ENCODE assay signal across 14 cellular contexts in genomic region chr17:42202696-42203095, GRCh38. TPM values are rescaled to one million over a fixed set of nuclear protein-coding genes. Genes with fewer than 3 reads are reported as not detected.
A peak's percentile ranks its signal among the peaks of the same experiment; 100 is the strongest.
DNase-seq lines count a peak whose midpoint lies in the region; ATAC-seq and TF ChIP-seq lines count a peak whose summit lies in the region.
"Had no signal": no experiment of that assay in that cellular context is flagged by ENCODE, and none has a peak within 500 bp of the region (broad histone marks: within the 10 kb centered on the region; RNA-seq: fewer than 3 reads in every experiment).

No MANE protein-coding gene starts in this region.

- DNase-seq in WERI-Rb-1: no peak
- peak; percentile 18 for DNase-seq in fibroblast of villous mesenchyme (ENCODE audit: low read depth)
- no peak for DNase-seq in nephron progenitor cell
- no peak for DNase-seq in NCI-H1417 (lab: John Stamatoyannopoulos, UW)
- DNase-seq: GOT3, NCI-H1105 treated with DMSO at 0.1 percent for 48 hours, NCI-H187 treated with DMSO at 0.1 percent for 48 hours, NCI-H446, PC-3 had no signal

- H3K4me3 ChIP-seq in ACC112 (ENCODE audit: low read depth, low read length) (no peak overlapping the region), WERI-Rb-1 (ENCODE audit: low read depth, low read length) (no peak overlapping the region), fibroblast of villous mesenchyme (ENCODE audit: low read depth, low read length) (no peak overlapping the region)
- H3K4me3 ChIP-seq: BLaER1 had no signal

- H3K27me3 ChIP-seq in ACC112 (ENCODE audit: insufficient read depth, low read length) (no peaks in the 10 kb centered on the region), WERI-Rb-1 (ENCODE audit: insufficient read depth, low read depth, severe bottlenecking) (no peaks in the 10 kb centered on the region)
- H3K27me3 ChIP-seq: BLaER1 had no signal

- ATAC-seq in HG02571 (IDR thresholded peaks at IDR 0.05; ENCODE audit: unreplicated experiment): no peak
- ATAC-seq in HG03175 (IDR thresholded peaks at IDR 0.05; ENCODE audit: unreplicated experiment): no peak
- ATAC-seq: PC-3 had no signal

- H3K27ac Mint-ChIP-seq in nephron progenitor cell: peak overlapping the region; percentile 69

- no peaks in the 10 kb centered on the region for H3K9me3 Mint-ChIP-seq in nephron progenitor cell

- H3K4me1 Mint-ChIP-seq in nephron progenitor cell: peaks cover 7% of the 10 kb centered on the region

- H3K36me3 Mint-ChIP-seq in nephron progenitor cell (ENCODE audit: low read depth): peaks cover 62% of the 10 kb centered on the region

- peaks cover 10% of the 10 kb centered on the region for H3K4me1 ChIP-seq in ACC112 (ENCODE audit: control insufficient read depth, insufficient read depth, low read length, unreplicated experiment)

- H3K27ac ChIP-seq in ACC112 (ENCODE audit: low read depth, low read length) (peak overlapping the region; percentile 50; the same call in 1 of the 2 replicates), WERI-Rb-1 (peak overlapping the region; percentile 10; the same call in 1 of the 2 replicates)
- H3K27ac ChIP-seq: BLaER1, KMS-11 had no signal

- no peaks in the 10 kb centered on the region for H3K79me2 ChIP-seq in ACC112 (ENCODE audit: control insufficient read depth, insufficient read depth, low read length, unreplicated experiment)

- no peaks in the 10 kb centered on the region for H3K36me3 ChIP-seq in ACC112 (ENCODE audit: insufficient read depth, low read length)
- peaks cover 49% of the 10 kb centered on the region for H3K36me3 ChIP-seq in WERI-Rb-1

- no peak overlapping the region for H2AFZ ChIP-seq in ACC112 (ENCODE audit: low read length, unreplicated experiment)

- TF ChIP-seq CTCF in WERI-Rb-1 (IDR thresholded peaks at IDR 0.05; ENCODE audit: low read depth, low read length) (no peak), fibroblast of villous mesenchyme (IDR thresholded peaks at IDR 0.05; ENCODE audit: insufficient read depth, low read depth, low read length) (no peak), nephron progenitor cell (IDR thresholded peaks at IDR 0.05) (no peak)

- no peaks in the 10 kb centered on the region for H3K9me3 ChIP-seq in WERI-Rb-1 (ENCODE audit: severe bottlenecking)
- H3K9me3 ChIP-seq: BLaER1 had no signal

- H3K4me3 Mint-ChIP-seq in nephron progenitor cell: no peak overlapping the region

- H3K27me3 Mint-ChIP-seq in nephron progenitor cell (ENCODE audit: low read depth, poor library complexity): no peaks in the 10 kb centered on the region

RNA-seq across cellular contexts. Expression of gene GHDC, which starts 8.4 kb away (rescaled TPM):
- total RNA-seq in fibroblast of villous mesenchyme: 14.7 and 20.0 TPM in 2 replicates
- total RNA-seq: PC-3 had no signal

RNA-seq across cellular contexts. Expression of gene HCRT, which starts 17.4 kb away (rescaled TPM):
- not detected in 2 replicates for total RNA-seq in fibroblast of villous mesenchyme
- total RNA-seq: PC-3 had no signal

RNA-seq across cellular contexts. Expression of gene KCNH4, which starts 21.8 kb away (rescaled TPM):
- total RNA-seq in fibroblast of villous mesenchyme: under 0.01 TPM in 1 of 2 replicates, not detected in the other
- total RNA-seq: PC-3 had no signal

RNA-seq across cellular contexts. Expression of gene RAB5C, which starts 47.9 kb away (rescaled TPM):
- 68.0 and 83.3 TPM in 2 replicates for total RNA-seq in fibroblast of villous mesenchyme
- total RNA-seq: PC-3 had no signal
